21 cellular contexts compared by ENCODE assay signal in the genomic region with DNA sequence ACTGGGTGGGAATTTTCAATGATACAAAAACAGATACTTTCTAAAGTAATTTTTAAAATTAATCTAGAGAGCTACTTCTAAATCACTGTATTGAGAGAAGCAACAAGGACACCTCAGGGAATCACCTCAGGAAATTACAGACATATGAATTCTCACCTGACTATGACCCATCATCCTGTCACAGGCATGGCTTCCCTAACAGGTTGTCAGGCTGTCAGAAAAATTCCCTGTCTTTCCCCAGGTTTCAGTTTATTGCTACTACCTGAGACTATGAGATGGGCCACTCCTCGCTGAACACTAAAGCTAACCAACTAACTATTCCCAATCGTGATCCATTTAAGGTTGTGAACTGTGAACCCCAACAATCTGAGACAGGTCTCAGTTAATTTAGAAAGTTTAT.
"Had no signal": no experiment of that assay in that cellular context is flagged by ENCODE, and none has a peak within 500 bp of the region (broad histone marks: within the 10 kb centered on the region; RNA-seq: fewer than 3 reads in every experiment).

No MANE protein-coding gene starts in this region.

- FAIRE-seq: islet of Langerhans, TTC549 had no signal

- H3K4me3 ChIP-seq: ascending aorta, coronary artery, gastroesophageal sphincter, heart right ventricle, lower lobe of right lung, neural progenitor cell, psoas muscle, tibial nerve, uterus had no signal

- H3K36me3 ChIP-seq: ascending aorta, gastroesophageal sphincter, heart right ventricle, lower lobe of right lung, neural progenitor cell, tibial nerve, uterus had no signal

- H3K27ac ChIP-seq: ascending aorta, coronary artery, gastroesophageal sphincter, heart right ventricle, lower lobe of right lung, neural progenitor cell, psoas muscle, tibial nerve, uterus had no signal

- H2AFZ ChIP-seq: neural progenitor cell had no signal

- H3K4me2 ChIP-seq: neural progenitor cell had no signal

- H3K4me3 Mint-ChIP-seq: activated CD8-positive, alpha-beta T cell treated with anti-CD3 and anti-CD28 coated beads, Interleukin-2, amount 10 ng/mL, durations not matched to agents 7 days and 5 days; activated naive CD4-positive, alpha-beta T cell treated with anti-CD3 and anti-CD28 coated beads, Interleukin-2, amount 10 ng/mL, durations not matched to agents 7 days and 5 days; activated T-cell treated with anti-CD3 and anti-CD28 coated beads, Interleukin-2, amount 50 U/mL, for 24 hours; neural progenitor cell; stimulated activated naive CD8-positive, alpha-beta T cell treated with anti-CD3 and anti-CD28 coated beads, Interleukin-15, Interleukin-2, amounts not matched to agents 100 ng/mL and 50 ng/mL, for 24 hours had no signal

- H3K27me3 ChIP-seq: ascending aorta, gastroesophageal sphincter, heart right ventricle, neural progenitor cell, tibial nerve, uterus had no signal

- H3K9me3 Mint-ChIP-seq: activated T-cell treated with anti-CD3 and anti-CD28 coated beads, Interleukin-2, amount 50 U/mL, for 24 hours; activated T-helper 2 cell treated with anti-CD3 and anti-CD28 coated beads, Interferon-gamma antibody, Interleukin-2, Interleukin-4, amounts not matched to agents 10 μg/mL and 5 μg/mL and 100 μg/mL, durations not matched to agents 14 hours and 24 hours and 36 hours; neural progenitor cell; stimulated activated naive CD8-positive, alpha-beta T cell treated with anti-CD3 and anti-CD28 coated beads, Interleukin-15, Interleukin-2, amounts not matched to agents 100 ng/mL and 50 ng/mL, for 24 hours had no signal

- H3K36me3 Mint-ChIP-seq: activated naive CD4-positive, alpha-beta T cell treated with anti-CD3 and anti-CD28 coated beads, Interleukin-2, amount 10 ng/mL, durations not matched to agents 7 days and 5 days; neural progenitor cell had no signal

- H3K9ac ChIP-seq: neural progenitor cell had no signal

- H3K4me1 ChIP-seq: psoas muscle had no signal

- H3K9me3 ChIP-seq: ascending aorta, gastroesophageal sphincter, lower lobe of right lung, psoas muscle, tibial nerve, uterus had no signal

- DNase-seq: activated CD4-positive, alpha-beta T cell treated with anti-CD3 and anti-CD28 coated beads for 48 hours; activated CD8-positive, alpha-beta T cell treated with anti-CD3 and anti-CD28 coated beads, Interleukin-2, amount 10 ng/mL, durations not matched to agents 7 days and 5 days; activated naive CD4-positive, alpha-beta T cell treated with anti-CD3 and anti-CD28 coated beads, Interleukin-2, amount 10 ng/mL, durations not matched to agents 7 days and 5 days; activated T-cell treated with anti-CD3 and anti-CD28 coated beads, Interleukin-2, amount 50 U/mL, for 24 hours; heart right ventricle; lower lobe of right lung; psoas muscle; right cardiac atrium; SW 1271; T-helper 2 cell; uterus had no signal

- H3K27me3 Mint-ChIP-seq: activated naive CD4-positive, alpha-beta T cell treated with anti-CD3 and anti-CD28 coated beads, Interleukin-2, amount 10 ng/mL, durations not matched to agents 7 days and 5 days; activated T-cell treated with anti-CD3 and anti-CD28 coated beads, Interleukin-2, amount 50 U/mL, for 24 hours; stimulated activated naive CD8-positive, alpha-beta T cell treated with anti-CD3 and anti-CD28 coated beads, Interleukin-15, Interleukin-2, amounts not matched to agents 100 ng/mL and 50 ng/mL, for 24 hours had no signal

- ATAC-seq: activated CD8-positive, alpha-beta T cell treated with anti-CD3 and anti-CD28 coated beads, Interleukin-2, amount 10 ng/mL, durations not matched to agents 7 days and 5 days; esophagus mucosa; gastroesophageal sphincter; heart right ventricle; lower lobe of right lung; psoas muscle; right cardiac atrium had no signal

- H3K27ac Mint-ChIP-seq: activated CD8-positive, alpha-beta T cell treated with anti-CD3 and anti-CD28 coated beads, Interleukin-2, amount 10 ng/mL, durations not matched to agents 7 days and 5 days; activated naive CD4-positive, alpha-beta T cell treated with anti-CD3 and anti-CD28 coated beads, Interleukin-2, amount 10 ng/mL, durations not matched to agents 7 days and 5 days; activated T-cell treated with anti-CD3 and anti-CD28 coated beads, Interleukin-2, amount 50 U/mL, for 24 hours; activated T-helper 2 cell treated with anti-CD3 and anti-CD28 coated beads, Interferon-gamma antibody, Interleukin-2, Interleukin-4, amounts not matched to agents 10 μg/mL and 5 μg/mL and 100 μg/mL, durations not matched to agents 14 hours and 24 hours and 36 hours; neural progenitor cell; stimulated activated naive CD8-positive, alpha-beta T cell treated with anti-CD3 and anti-CD28 coated beads, Interleukin-15, Interleukin-2, amounts not matched to agents 100 ng/mL and 50 ng/mL, for 24 hours had no signal
